ENCODE assay signal across 11 cellular contexts in genomic region chr2:25159947-25160346, GRCh38. TPM values are rescaled to one million over a fixed set of nuclear protein-coding genes. Genes with fewer than 3 reads are reported as not detected.
A peak's percentile ranks its signal among the peaks of the same experiment; 100 is the strongest.
DNase-seq lines count a peak whose midpoint lies in the region; ATAC-seq, FAIRE-seq and TF ChIP-seq lines count a peak whose summit lies in the region.
"Had no signal": no experiment of that assay in that cellular context is flagged by ENCODE, and none has a peak within 500 bp of the region (broad histone marks: within the 10 kb centered on the region; RNA-seq: fewer than 3 reads in every experiment).

No MANE protein-coding gene starts in this region.

- ATAC-seq in activated B cell treated with CpG ODN at 0.5 μM for 24 hours (ENCODE audit: low read depth) (no peak), memory B cell (ENCODE audit: low read depth) (no peak)

- H3K36me3 Mint-ChIP-seq in CD8-positive, alpha-beta memory T cell: peaks cover 1 to 9% (median 4%) of the 10 kb centered on the region in 3 donors
- H3K36me3 Mint-ChIP-seq in activated B cell treated with CpG ODN at 0.5 μM for 24 hours (ENCODE audit: low read depth) (no peaks in the 10 kb centered on the region), memory B cell (no peaks in the 10 kb centered on the region)

- DNase-seq in CD8-positive, alpha-beta memory T cell: peak in 1 of 5 donors; percentile 26
- no peak for DNase-seq in activated B cell treated with CpG ODN at 0.5 μM for 24 hours
- no peak for DNase-seq in memory B cell (ENCODE audit: low spot score in 2 of 2)
- DNase-seq in head of caudate nucleus: no peak
- no peak for DNase-seq in stimulated activated CD4-positive, alpha-beta T cell treated with anti-CD3 and anti-CD28 coated beads, Interleukin-4, amount 100 ng/mL, for 24 hours
- no peak for DNase-seq in GM19239 (ENCODE audit: insufficient read length, low spot score)
- no peak for DNase-seq in superior temporal gyrus (ENCODE audit: extremely low spot score)
- DNase-seq: central memory CD4-positive, alpha-beta T cell; NCI-H2227 treated with DMSO at 0.1 percent for 48 hours had no signal

- POLR2A ChIA-PET in CD8-positive, alpha-beta memory T cell (lab: Charles Lee): no interaction called here
- POLR2A ChIA-PET in HEK293 (lab: Yijun Ruan, JAX) (no interaction called here), activated B cell treated with CpG ODN at 0.5 μM for 24 hours (lab: Charles Lee) (interaction anchor here (0.6 kb wide), 1 partner anchor 394 kb away, joined by 5 read pairs; no protein-coding TSS in a partner anchor)

- peaks cover 6 to 25% (median 7%) of the 10 kb centered on the region in 3 donors for H3K4me1 Mint-ChIP-seq in CD8-positive, alpha-beta memory T cell
- H3K4me1 Mint-ChIP-seq in activated B cell treated with CpG ODN at 0.5 μM for 24 hours (peaks cover 12% of the 10 kb centered on the region), memory B cell (peaks cover 12% of the 10 kb centered on the region)

- H3K4me1 ChIP-seq in CD8-positive, alpha-beta memory T cell (ENCODE audit: insufficient read depth, low read length): no peaks in the 10 kb centered on the region
- no peaks in the 10 kb centered on the region for H3K4me1 ChIP-seq in HEK293 (ENCODE audit: control insufficient read depth, insufficient read depth, low read length)
- H3K4me1 ChIP-seq: parathyroid adenoma had no signal

- no peak for FAIRE-seq in GM19239 (lab: Jason Lieb, UNC)

- H3K27me3 Mint-ChIP-seq in CD8-positive, alpha-beta memory T cell: peaks cover 5 to 6% of the 10 kb centered on the region in 2 donors
- H3K27me3 Mint-ChIP-seq in activated B cell treated with CpG ODN at 0.5 μM for 24 hours: no peaks in the 10 kb centered on the region
- H3K27me3 Mint-ChIP-seq in memory B cell: peaks cover 2% of the 10 kb centered on the region

- no peak overlapping the region for H3K4me3 ChIP-seq in CD8-positive, alpha-beta memory T cell (ENCODE audit: low read length)
- no peak overlapping the region for H3K4me3 ChIP-seq in HEK293 (ENCODE audit: low read depth, low read length)

- no peaks in the 10 kb centered on the region for H3K27me3 ChIP-seq in CD8-positive, alpha-beta memory T cell (ENCODE audit: insufficient read depth, low read length, poor library complexity, severe bottlenecking)

- CTCF ChIA-PET in CD8-positive, alpha-beta memory T cell (lab: Charles Lee): no interaction called here
- CTCF ChIA-PET in HEK293 (lab: Yijun Ruan, JAX): interaction anchor here (0.9 kb wide), 1 partner anchor 12 kb away, joined by 3 read pairs; no protein-coding TSS in a partner anchor
- CTCF ChIA-PET in activated B cell treated with CpG ODN at 0.5 μM for 24 hours (lab: Charles Lee): no interaction called here

- peak overlapping the region in 4 of 8 donors; percentile 60 to 86 (median 79) for H3K27ac Mint-ChIP-seq in CD8-positive, alpha-beta memory T cell
- H3K27ac Mint-ChIP-seq in activated B cell treated with CpG ODN at 0.5 μM for 24 hours (no peak overlapping the region), memory B cell (no peak overlapping the region)

- no peaks in the 10 kb centered on the region for H3K9me3 Mint-ChIP-seq in CD8-positive, alpha-beta memory T cell
- no peaks in the 10 kb centered on the region for H3K9me3 Mint-ChIP-seq in activated B cell treated with CpG ODN at 0.5 μM for 24 hours
- no peaks in the 10 kb centered on the region for H3K9me3 Mint-ChIP-seq in memory B cell

- H3K27ac ChIP-seq in CD8-positive, alpha-beta memory T cell (ENCODE audit: low read depth, low read length): no peak overlapping the region
- no peak overlapping the region for H3K27ac ChIP-seq in HEK293 (ENCODE audit: extremely low read depth, low read depth, low read length)
- H3K27ac ChIP-seq: parathyroid adenoma had no signal

- no peak for TF ChIP-seq CTCF in HEK293 (tag by site-specific recombination; IDR thresholded peaks at IDR 0.05)
- TF ChIP-seq CTCF in activated B cell treated with CpG ODN at 0.5 μM for 24 hours (IDR thresholded peaks at IDR 0.05): no peak

- no peaks in the 10 kb centered on the region for H3K36me3 ChIP-seq in CD8-positive, alpha-beta memory T cell (ENCODE audit: insufficient read depth, low read length)
- no peaks in the 10 kb centered on the region for H3K36me3 ChIP-seq in HEK293 (ENCODE audit: control insufficient read depth in 2 of 2, insufficient read depth in 1 of 2, low read length in 2 of 2)

- no peaks in the 10 kb centered on the region for H3K9me3 ChIP-seq in CD8-positive, alpha-beta memory T cell (ENCODE audit: low read length)
- no peaks in the 10 kb centered on the region for H3K9me3 ChIP-seq in HEK293 (ENCODE audit: control insufficient read depth, insufficient read depth, low read depth, low read length)

- intact Hi-C loops in activated B cell treated with CpG ODN at 0.5 μM for 24 hours (cut with micrococcal nuclease) (no loop called here), head of caudate nucleus (cut with DNase I) (no loop called here)

- H3K4me3 Mint-ChIP-seq in CD8-positive, alpha-beta memory T cell: peak overlapping the region in 6 of 7 donors; percentile 8 to 78 (median 60)
- peak overlapping the region; percentile 69 for H3K4me3 Mint-ChIP-seq in activated B cell treated with CpG ODN at 0.5 μM for 24 hours
- H3K4me3 Mint-ChIP-seq in memory B cell: peak overlapping the region; percentile 60

TF ChIP-seq in HEK293, 187 proteins besides CTCF, POLR2A, EP300 and RAD21:
- TF ChIP-seq GLIS1 (tag by site-specific recombination; IDR thresholded peaks at IDR 0.05) (no peak), ZNF707 (tag by site-specific recombination; IDR thresholded peaks at IDR 0.05) (no peak), ZNF341 (tag by site-specific recombination; IDR thresholded peaks at IDR 0.05; ENCODE audit: low read depth) (peak; percentile 59), ZNF48 (tag by site-specific recombination; IDR thresholded peaks at IDR 0.05) (no peak)

RNA-seq across cellular contexts. Expression of gene POMC, which starts 8.4 kb away (rescaled TPM):
- 1 to 10 TPM; 4.7 to 6.2 TPM for total RNA-seq in CD8-positive, alpha-beta memory T cell
- polyA plus RNA-seq in CD8-positive, alpha-beta memory T cell: 10.9 TPM
- total RNA-seq in activated B cell treated with CpG ODN at 0.5 μM for 24 hours: 3.2 and 4.4 TPM in 2 replicates
